In genomic region chr19:10295847-10296591, GRCh38 we compare ENCODE assay signal across 10 cellular contexts. TPM values are rescaled to one million over a fixed set of nuclear protein-coding genes. Genes with fewer than 3 reads are reported as not detected.
DNase-seq lines count a peak whose midpoint lies in the region; ATAC-seq and TF ChIP-seq lines count a peak whose summit lies in the region.
"Had no signal": no experiment of that assay in that cellular context is flagged by ENCODE, and none has a peak within 500 bp of the region (broad histone marks: within the 10 kb centered on the region; RNA-seq: fewer than 3 reads in every experiment).

No MANE protein-coding gene starts in this region.

- peaks cover 18 to 27% of the 10 kb centered on the region in 2 donors for H3K4me1 ChIP-seq in thoracic aorta (ENCODE audit: control insufficient read depth in 1 of 2, low read depth in 2 of 2)

- H3K4me1 Mint-ChIP-seq in activated naive CD4-positive, alpha-beta T cell treated with anti-CD3 and anti-CD28 coated beads, Interleukin-2, amount 50 U/mL, for 24 hours = peaks cover 25% of the 10 kb centered on the region
- H3K4me1 Mint-ChIP-seq in activated T-helper 2 cell treated with anti-CD3 and anti-CD28 coated beads, Interferon-gamma antibody, Interleukin-2, Interleukin-4, amounts not matched to agents 10 μg/mL and 5 μg/mL and 100 μg/mL, durations not matched to agents 14 hours and 24 hours and 36 hours (ENCODE audit: low read depth) = peaks cover 29% of the 10 kb centered on the region

- no peak for DNase-seq in activated naive CD4-positive, alpha-beta T cell (lab: John Stamatoyannopoulos, UW)
- DNase-seq in activated T-helper 2 cell treated with anti-CD3 and anti-CD28 coated beads, Interferon-gamma antibody, Interleukin-2, Interleukin-4, amounts not matched to agents 10 μg/mL and 5 μg/mL and 100 μg/mL, durations not matched to agents 14 hours and 24 hours and 36 hours (ENCODE audit: low spot score) = no peak
- peak; percentile 54 for DNase-seq in left kidney (ENCODE audit: low read depth, low spot score)
- no peak for DNase-seq in thoracic aorta (ENCODE audit: low spot score)
- no peak for DNase-seq in UCSD-AML1 (lab: John Stamatoyannopoulos, UW; ENCODE audit: unreplicated experiment)
- no peak for DNase-seq in DMS114 treated with DMSO at 0.1 percent for 48 hours (lab: John Stamatoyannopoulos, UW; ENCODE audit: unreplicated experiment)
- no peak for DNase-seq in HuH-7.5 (ENCODE audit: low spot score)

- peak overlapping the region; percentile 70 for H3K27ac Mint-ChIP-seq in activated naive CD4-positive, alpha-beta T cell treated with anti-CD3 and anti-CD28 coated beads, Interleukin-2, amount 50 U/mL, for 24 hours
- no peak overlapping the region for H3K27ac Mint-ChIP-seq in activated T-helper 2 cell treated with anti-CD3 and anti-CD28 coated beads, Interferon-gamma antibody, Interleukin-2, Interleukin-4, amounts not matched to agents 10 μg/mL and 5 μg/mL and 100 μg/mL, durations not matched to agents 14 hours and 24 hours and 36 hours

- peaks cover 22% of the 10 kb centered on the region for H3K27me3 Mint-ChIP-seq in activated naive CD4-positive, alpha-beta T cell treated with anti-CD3 and anti-CD28 coated beads, Interleukin-2, amount 50 U/mL, for 24 hours
- H3K27me3 Mint-ChIP-seq in activated T-helper 2 cell treated with anti-CD3 and anti-CD28 coated beads, Interferon-gamma antibody, Interleukin-2, Interleukin-4, amounts not matched to agents 10 μg/mL and 5 μg/mL and 100 μg/mL, durations not matched to agents 14 hours and 24 hours and 36 hours (ENCODE audit: low read depth) = peaks cover 46% of the 10 kb centered on the region

- H3K9me3 ChIP-seq in thoracic aorta = no peaks in the 10 kb centered on the region
- H3K9me3 ChIP-seq: right atrium auricular region, testis had no signal

- no peaks in the 10 kb centered on the region for H3K36me3 ChIP-seq in thoracic aorta
- H3K36me3 ChIP-seq: right atrium auricular region had no signal

- no peak overlapping the region for H3K27ac ChIP-seq in thoracic aorta
- H3K27ac ChIP-seq: right atrium auricular region, testis had no signal

- peaks cover 32% of the 10 kb centered on the region for H3K27me3 ChIP-seq in thoracic aorta (replicated peaks; ENCODE audit: insufficient read depth)

- H3K4me3 Mint-ChIP-seq in activated naive CD4-positive, alpha-beta T cell treated with anti-CD3 and anti-CD28 coated beads, Interleukin-2, amount 50 U/mL, for 24 hours = peak overlapping the region; percentile 83
- peak overlapping the region; percentile 69 for H3K4me3 Mint-ChIP-seq in activated T-helper 2 cell treated with anti-CD3 and anti-CD28 coated beads, Interferon-gamma antibody, Interleukin-2, Interleukin-4, amounts not matched to agents 10 μg/mL and 5 μg/mL and 100 μg/mL, durations not matched to agents 14 hours and 24 hours and 36 hours (ENCODE audit: low read depth)

- TF ChIP-seq CTCF in thoracic aorta (IDR thresholded peaks at IDR 0.05) = no peak

- H3K9me3 Mint-ChIP-seq in activated naive CD4-positive, alpha-beta T cell treated with anti-CD3 and anti-CD28 coated beads, Interleukin-2, amount 50 U/mL, for 24 hours = no peaks in the 10 kb centered on the region
- H3K9me3 Mint-ChIP-seq in activated T-helper 2 cell treated with anti-CD3 and anti-CD28 coated beads, Interferon-gamma antibody, Interleukin-2, Interleukin-4, amounts not matched to agents 10 μg/mL and 5 μg/mL and 100 μg/mL, durations not matched to agents 14 hours and 24 hours and 36 hours = no peaks in the 10 kb centered on the region

- no peaks in the 10 kb centered on the region for H3K36me3 Mint-ChIP-seq in activated naive CD4-positive, alpha-beta T cell treated with anti-CD3 and anti-CD28 coated beads, Interleukin-2, amount 50 U/mL, for 24 hours
- H3K36me3 Mint-ChIP-seq in activated T-helper 2 cell treated with anti-CD3 and anti-CD28 coated beads, Interferon-gamma antibody, Interleukin-2, Interleukin-4, amounts not matched to agents 10 μg/mL and 5 μg/mL and 100 μg/mL, durations not matched to agents 14 hours and 24 hours and 36 hours (ENCODE audit: low read depth) = peaks cover 9% of the 10 kb centered on the region

- ATAC-seq in thoracic aorta (ENCODE audit: insufficient number of reproducible peaks, low FRiP score, low read depth) = no peak

- intact Hi-C loops in activated T-helper 2 cell treated with anti-CD3 and anti-CD28 coated beads, Interferon-gamma antibody, Interleukin-2, Interleukin-4, amounts not matched to agents 10 μg/mL and 5 μg/mL and 100 μg/mL, durations not matched to agents 14 hours and 24 hours and 36 hours (cut with micrococcal nuclease) = loop anchor here (1.0 to 10.0 kb wide), 2 partner anchors 9 to 359 kb away; partner anchors contain the start of gene ILF3

- H3K4me3 ChIP-seq in thoracic aorta = peak overlapping the region; percentile 55
- H3K4me3 ChIP-seq: testis had no signal

RNA-seq across cellular contexts. Expression of gene ICAM5, which starts 6.3 kb away (rescaled TPM):
- total RNA-seq in activated T-helper 2 cell treated with anti-CD3 and anti-CD28 coated beads, Interferon-gamma antibody, Interleukin-2, Interleukin-4, amounts not matched to agents 10 μg/mL and 5 μg/mL and 100 μg/mL, durations not matched to agents 14 hours and 24 hours and 36 hours = 2.6 and 3.5 TPM in 2 replicates
- total RNA-seq in thoracic aorta = under 1 TPM; 0.41 to 0.49 TPM

RNA-seq across cellular contexts. Expression of gene ICAM4, which starts 9.3 kb away (rescaled TPM):
- 1.4 and 1.6 TPM in 2 replicates for total RNA-seq in activated T-helper 2 cell treated with anti-CD3 and anti-CD28 coated beads, Interferon-gamma antibody, Interleukin-2, Interleukin-4, amounts not matched to agents 10 μg/mL and 5 μg/mL and 100 μg/mL, durations not matched to agents 14 hours and 24 hours and 36 hours
- 1 to 10 TPM in 1 of 2 donors, under 1 TPM in 1; 0.95 to 2.0 TPM for total RNA-seq in thoracic aorta

RNA-seq across cellular contexts. Expression of gene ZGLP1, which starts 13.6 kb away (rescaled TPM):
- 3.2 and 3.5 TPM in 2 replicates for total RNA-seq in activated T-helper 2 cell treated with anti-CD3 and anti-CD28 coated beads, Interferon-gamma antibody, Interleukin-2, Interleukin-4, amounts not matched to agents 10 μg/mL and 5 μg/mL and 100 μg/mL, durations not matched to agents 14 hours and 24 hours and 36 hours
- total RNA-seq in thoracic aorta = 1 to 10 TPM in 1 of 2 donors, not detected in 1; 5.3 TPM

RNA-seq across cellular contexts. Expression of gene FDX2, which starts 19.8 kb away (rescaled TPM):
- 16.8 and 18.0 TPM in 2 replicates for total RNA-seq in activated T-helper 2 cell treated with anti-CD3 and anti-CD28 coated beads, Interferon-gamma antibody, Interleukin-2, Interleukin-4, amounts not matched to agents 10 μg/mL and 5 μg/mL and 100 μg/mL, durations not matched to agents 14 hours and 24 hours and 36 hours
- total RNA-seq in thoracic aorta = 10 to 100 TPM; 13.4 to 35.8 TPM

RNA-seq across cellular contexts. Expression of gene ICAM1, which starts 25.1 kb away (rescaled TPM):
- 75.3 and 75.7 TPM in 2 replicates for total RNA-seq in activated T-helper 2 cell treated with anti-CD3 and anti-CD28 coated beads, Interferon-gamma antibody, Interleukin-2, Interleukin-4, amounts not matched to agents 10 μg/mL and 5 μg/mL and 100 μg/mL, durations not matched to agents 14 hours and 24 hours and 36 hours
- total RNA-seq in thoracic aorta = 100 to 1,000 TPM in 1 of 2 donors, 10 to 100 TPM in 1; 41.4 to 160 TPM
